In genomic region chr7:13948019-13948781, GRCh38 we compare ENCODE assay signal across 1 cellular context.
TF ChIP-seq lines count a peak whose summit lies in the region.

No MANE protein-coding gene starts in this region.

TF ChIP-seq in IMR-90, 13 proteins besides CTCF, POLR2A, EP300 and RAD21:
- no peak for TF ChIP-seq ELK1 (IDR thresholded peaks at IDR 0.05; ENCODE audit: borderline replicate concordance, low read depth, low read length)
- no peak for TF ChIP-seq NFE2L2 (IDR thresholded peaks at IDR 0.05; ENCODE audit: low read depth, low read length)
- no peak for TF ChIP-seq USF2 (IDR thresholded peaks at IDR 0.05; ENCODE audit: low read depth, low read length)
- no peak for TF ChIP-seq MAZ (IDR thresholded peaks at IDR 0.05; ENCODE audit: borderline replicate concordance, low read depth, low read length)
- no peak for TF ChIP-seq MAFK (IDR thresholded peaks at IDR 0.05; ENCODE audit: low read depth, low read length)
TF ChIP-seq in IMR-90: peak in this region for 0.
